ENCODE assay signal across 16 cellular contexts in genomic region chr10:133401500-133401899, GRCh38. TPM values are rescaled to one million over a fixed set of nuclear protein-coding genes. Genes with fewer than 3 reads are reported as not detected.
DNase-seq lines count a peak whose midpoint lies in the region; ATAC-seq, FAIRE-seq and TF ChIP-seq lines count a peak whose summit lies in the region.
"Had no signal": no experiment of that assay in that cellular context is flagged by ENCODE, and none has a peak within 500 bp of the region (broad histone marks: within the 10 kb centered on the region; RNA-seq: fewer than 3 reads in every experiment).

No MANE protein-coding gene starts in this region.

- peaks cover 31 to 41% of the 10 kb centered on the region in 2 donors for H3K36me3 Mint-ChIP-seq in activated naive CD4-positive, alpha-beta T cell treated with anti-CD3 and anti-CD28 coated beads, Interleukin-2, amount 50 U/mL, for 72 hours
- peaks cover 32% of the 10 kb centered on the region for H3K36me3 Mint-ChIP-seq in central memory CD8-positive, alpha-beta T cell (ENCODE audit: insufficient read depth)

- no peaks in the 10 kb centered on the region for H3K9me3 ChIP-seq in upper lobe of right lung
- no peaks in the 10 kb centered on the region for H3K9me3 ChIP-seq in hepatocyte (ENCODE audit: low read depth)
- H3K9me3 ChIP-seq: heart right ventricle had no signal

- no peak overlapping the region for H3K4me3 ChIP-seq in upper lobe of right lung
- no peak overlapping the region for H3K4me3 ChIP-seq in hepatocyte
- H3K4me3 ChIP-seq: heart right ventricle had no signal

- no peak overlapping the region for H3K4me3 Mint-ChIP-seq in central memory CD8-positive, alpha-beta T cell

- no peak for TF ChIP-seq CTCF in upper lobe of right lung (IDR thresholded peaks at IDR 0.05)
- TF ChIP-seq CTCF in hepatocyte (IDR thresholded peaks at IDR 0.05; ENCODE audit: poor library complexity): no peak

- no peaks in the 10 kb centered on the region for H4K20me1 ChIP-seq in hepatocyte (ENCODE audit: insufficient read depth, poor library complexity, severe bottlenecking)

- H3K79me2 ChIP-seq in hepatocyte: peaks cover 49% of the 10 kb centered on the region

- intact Hi-C loops in upper lobe of right lung (cut with DNase I): no loop called here

- DNase-seq in activated naive CD4-positive, alpha-beta T cell treated with anti-CD3 and anti-CD28 coated beads, Interleukin-2, amount 50 U/mL, for 72 hours (ENCODE audit: low spot score in 2 of 2): peak in 1 of 2 donors; percentile 45
- DNase-seq in activated naive CD4-positive, alpha-beta T cell (lab: John Stamatoyannopoulos, UW): no peak
- DNase-seq in central memory CD8-positive, alpha-beta T cell (ENCODE audit: low spot score in 2 of 2): no peak
- peak; percentile 40 for DNase-seq in upper lobe of right lung
- no peak for DNase-seq in cortex of kidney (lab: John Stamatoyannopoulos, UW)
- no peak for DNase-seq in hepatocyte (ENCODE audit: low spot score)
- DNase-seq in HTR-8/SVneo (ENCODE audit: insufficient read length, low spot score): no peak
- DNase-seq: GF-D8; heart right ventricle; NCI-H1105 treated with DMSO at 0.1 percent for 48 hours; NCI-H748 treated with DMSO at 0.1 percent for 48 hours; stimulated activated CD4-positive, alpha-beta T cell treated with anti-CD3 and anti-CD28 coated beads, Interleukin-4, amount 100 ng/mL, for 4 hours had no signal

- no peak overlapping the region for H3K4me2 ChIP-seq in hepatocyte

- no peaks in the 10 kb centered on the region for H3K9me2 ChIP-seq in hepatocyte (replicated peaks; ENCODE audit: insufficient read depth)

- peak overlapping the region; percentile 67 to 70 for H3K27ac Mint-ChIP-seq in activated naive CD4-positive, alpha-beta T cell treated with anti-CD3 and anti-CD28 coated beads, Interleukin-2, amount 50 U/mL, for 72 hours
- peak overlapping the region; percentile 79 for H3K27ac Mint-ChIP-seq in central memory CD8-positive, alpha-beta T cell (ENCODE audit: low read depth)

- no peaks in the 10 kb centered on the region for H3K4me1 ChIP-seq in upper lobe of right lung
- no peaks in the 10 kb centered on the region for H3K4me1 ChIP-seq in hepatocyte (ENCODE audit: insufficient read depth)

- peaks cover 90% of the 10 kb centered on the region for H3K36me3 ChIP-seq in upper lobe of right lung
- peaks cover 7% of the 10 kb centered on the region for H3K36me3 ChIP-seq in hepatocyte (replicated peaks; ENCODE audit: insufficient read depth, low read depth)

- WGBS in hepatocyte (ENCODE audit: low lambda C conversion rate, missing lambda C conversion rate): 97% methylated on average over 12 of the region's 12 CpGs

- FAIRE-seq in HTR-8/SVneo (lab: Jason Lieb, UNC): no peak

- H2AFZ ChIP-seq in hepatocyte: no peak overlapping the region

- peaks cover 32% of the 10 kb centered on the region for H3K4me1 Mint-ChIP-seq in central memory CD8-positive, alpha-beta T cell

- H3K27me3 Mint-ChIP-seq in central memory CD8-positive, alpha-beta T cell: no peaks in the 10 kb centered on the region

- H3K27me3 ChIP-seq in upper lobe of right lung (no peaks in the 10 kb centered on the region), hepatocyte (no peaks in the 10 kb centered on the region)
- H3K27me3 ChIP-seq: heart right ventricle had no signal

- ATAC-seq in activated naive CD4-positive, alpha-beta T cell treated with anti-CD3 and anti-CD28 coated beads, Interleukin-2, amount 50 U/mL, for 72 hours: peak in 1 of 2 donors; percentile 15
- ATAC-seq in HG03066 (IDR thresholded peaks at IDR 0.05; ENCODE audit: low read depth, unreplicated experiment): peak; percentile 2
- no peak for ATAC-seq in central memory CD8-positive, alpha-beta T cell (replicated peaks; ENCODE audit: extremely low read depth, poor library complexity, severe bottlenecking)
- ATAC-seq in upper lobe of right lung: peak; percentile 22
- ATAC-seq: SK-N-SH treated with all-trans-retinoic acid at 6 μM for 48 hours had no signal

- no peaks in the 10 kb centered on the region for H3K9me3 Mint-ChIP-seq in activated naive CD4-positive, alpha-beta T cell treated with anti-CD3 and anti-CD28 coated beads, Interleukin-2, amount 50 U/mL, for 72 hours
- no peaks in the 10 kb centered on the region for H3K9me3 Mint-ChIP-seq in central memory CD8-positive, alpha-beta T cell

- no peak overlapping the region for H3K27ac ChIP-seq in upper lobe of right lung
- H3K27ac ChIP-seq in hepatocyte: no peak overlapping the region

RNA-seq across cellular contexts. Expression of gene MTG1, which starts 7.5 kb away (rescaled TPM):
- total RNA-seq in activated naive CD4-positive, alpha-beta T cell treated with anti-CD3 and anti-CD28 coated beads, Interleukin-2, amount 50 U/mL, for 72 hours: 10 to 100 TPM; 39.8 to 65.0 TPM
- total RNA-seq in upper lobe of right lung (33.0 TPM), hepatocyte (53.2 and 57.0 TPM in 2 replicates)
- 154 and 180 TPM in 2 replicates for polyA plus RNA-seq in hepatocyte

RNA-seq across cellular contexts. Expression of gene PAOX, which starts 22.4 kb away (rescaled TPM):
- 1 to 10 TPM; 3.9 to 5.6 TPM for total RNA-seq in activated naive CD4-positive, alpha-beta T cell treated with anti-CD3 and anti-CD28 coated beads, Interleukin-2, amount 50 U/mL, for 72 hours
- total RNA-seq in upper lobe of right lung: 6.0 TPM
- total RNA-seq in hepatocyte: 11.5 and 12.7 TPM in 2 replicates
- polyA plus RNA-seq in hepatocyte: 19.6 and 27.6 TPM in 2 replicates

RNA-seq across cellular contexts. Expression of gene SPRN, which starts 22.9 kb away (rescaled TPM):
- total RNA-seq in activated naive CD4-positive, alpha-beta T cell treated with anti-CD3 and anti-CD28 coated beads, Interleukin-2, amount 50 U/mL, for 72 hours: not detected
- total RNA-seq in upper lobe of right lung: not detected
- total RNA-seq in hepatocyte: 0.28 and 0.97 TPM in 2 replicates
- polyA plus RNA-seq in hepatocyte: 2.6 and 2.7 TPM in 2 replicates
- total RNA-seq: HT-29, pulmonary artery endothelial cell had no signal

RNA-seq across cellular contexts. Expression of gene ECHS1, which starts 28.3 kb away (rescaled TPM):
- total RNA-seq in activated naive CD4-positive, alpha-beta T cell treated with anti-CD3 and anti-CD28 coated beads, Interleukin-2, amount 50 U/mL, for 72 hours: 10 to 100 TPM; 58.5 to 86.0 TPM
- total RNA-seq in upper lobe of right lung (55.8 TPM), hepatocyte (146 TPM in 2 replicates)
- polyA plus RNA-seq in hepatocyte: 167 and 204 TPM in 2 replicates

RNA-seq across cellular contexts. Expression of gene FUOM, which starts 43.7 kb away (rescaled TPM):
- 10 to 100 TPM; 24.1 to 24.2 TPM for total RNA-seq in activated naive CD4-positive, alpha-beta T cell treated with anti-CD3 and anti-CD28 coated beads, Interleukin-2, amount 50 U/mL, for 72 hours
- total RNA-seq in upper lobe of right lung: 21.2 TPM
- total RNA-seq in hepatocyte: 17.3 and 34.6 TPM in 2 replicates
- 31.1 and 35.0 TPM in 2 replicates for polyA plus RNA-seq in hepatocyte
